In genomic region chr6:13427838-13428527, GRCh38 we compare ENCODE assay signal across 8 cellular contexts. TPM values are rescaled to one million over a fixed set of nuclear protein-coding genes. Genes with fewer than 3 reads are reported as not detected.
A peak's percentile ranks its signal among the peaks of the same experiment; 100 is the strongest.
DNase-seq lines count a peak whose midpoint lies in the region; ATAC-seq, FAIRE-seq and TF ChIP-seq lines count a peak whose summit lies in the region.

No MANE protein-coding gene starts in this region.

- peak; percentile 94 for FAIRE-seq in GM19239 (lab: Jason Lieb, UNC)

- ATAC-seq in HG03135 (IDR thresholded peaks at IDR 0.05; ENCODE audit: unreplicated experiment): peak; percentile 75
- peak; percentile 68 for ATAC-seq in activated CD4-positive, alpha-beta T cell treated with anti-CD3 and anti-CD28 coated beads for 36 hours

- peak overlapping the region; percentile 95 for H3K27ac Mint-ChIP-seq in activated CD4-positive, alpha-beta T cell treated with anti-CD3 and anti-CD28 coated beads for 36 hours
- H3K27ac Mint-ChIP-seq in endothelial cell (ENCODE audit: unreplicated experiment): peak overlapping the region; percentile 74

- no peak for DNase-seq in GM19239 (ENCODE audit: insufficient read length, low spot score)
- peak; percentile 90 for DNase-seq in activated CD4-positive, alpha-beta T cell treated with anti-CD3 and anti-CD28 coated beads for 36 hours
- no peak for DNase-seq in endothelial cell (ENCODE audit: low spot score)
- DNase-seq in stimulated activated CD4-positive, alpha-beta T cell treated with anti-CD3 and anti-CD28 coated beads, Interleukin-4, amount 100 ng/mL, for 24 hours: peak; percentile 81
- DNase-seq in HEK293T (ENCODE audit: extremely low spot score): no peak
- no peak for DNase-seq in SW 1271 (lab: John Stamatoyannopoulos, UW)
- no peak for DNase-seq in head of caudate nucleus

- peaks cover 2% of the 10 kb centered on the region for H3K36me3 Mint-ChIP-seq in activated CD4-positive, alpha-beta T cell treated with anti-CD3 and anti-CD28 coated beads for 36 hours (ENCODE audit: low read depth)
- peaks cover 4% of the 10 kb centered on the region for H3K36me3 Mint-ChIP-seq in endothelial cell (ENCODE audit: low read depth, unreplicated experiment)

- H3K4me3 Mint-ChIP-seq in activated CD4-positive, alpha-beta T cell treated with anti-CD3 and anti-CD28 coated beads for 36 hours: peak overlapping the region; percentile 58
- H3K4me3 Mint-ChIP-seq in endothelial cell (ENCODE audit: unreplicated experiment): no peak overlapping the region

- CTCF ChIA-PET in activated CD4-positive, alpha-beta T cell treated with anti-CD3 and anti-CD28 coated beads for 36 hours (lab: Charles Lee): interaction anchor here (1.0 to 2.4 kb wide), 7 partner anchors 13 to 147 kb away, joined by 3 to 12 read pairs (median 5); partner anchors contain the start of gene SIRT5
- CTCF ChIA-PET in HEK293T (lab: Yijun Ruan, JAX): interaction anchor here (0.6 kb wide), 1 partner anchor 769 kb away, joined by 4 read pairs; no protein-coding TSS in a partner anchor

- POLR2A ChIA-PET in activated CD4-positive, alpha-beta T cell treated with anti-CD3 and anti-CD28 coated beads for 36 hours (lab: Charles Lee): interaction anchor here (0.5 to 1.8 kb wide), 4 partner anchors 27 to 146 kb away, joined by 3 to 10 read pairs (median 4); partner anchors contain the start of gene SIRT5
- POLR2A ChIA-PET in HEK293T (lab: Yijun Ruan, JAX): no interaction called here

- no peaks in the 10 kb centered on the region for H3K9me3 Mint-ChIP-seq in activated CD4-positive, alpha-beta T cell treated with anti-CD3 and anti-CD28 coated beads for 36 hours (ENCODE audit: low read depth)
- no peaks in the 10 kb centered on the region for H3K9me3 Mint-ChIP-seq in endothelial cell (ENCODE audit: unreplicated experiment)

- intact Hi-C loops in activated CD4-positive, alpha-beta T cell treated with anti-CD3 and anti-CD28 coated beads for 36 hours (cut with DNase I, micrococcal nuclease): loop anchor here (1.0 to 5.0 kb wide), 9 partner anchors 26 to 283 kb away; partner anchors contain the start of genes GFOD1 (in 1 of the 2), RANBP9 (in 1 of the 2) and SIRT5 (in 1 of the 2)
- intact Hi-C loops in head of caudate nucleus (cut with DNase I): no loop called here

- peaks cover 76% of the 10 kb centered on the region for H3K4me1 Mint-ChIP-seq in activated CD4-positive, alpha-beta T cell treated with anti-CD3 and anti-CD28 coated beads for 36 hours
- H3K4me1 Mint-ChIP-seq in endothelial cell (ENCODE audit: unreplicated experiment): peaks cover 67% of the 10 kb centered on the region

- TF ChIP-seq CTCF in endothelial cell (IDR thresholded peaks at IDR 0.05; ENCODE audit: unreplicated experiment): peak; percentile 25

- H3K27me3 Mint-ChIP-seq in activated CD4-positive, alpha-beta T cell treated with anti-CD3 and anti-CD28 coated beads for 36 hours: no peaks in the 10 kb centered on the region
- peaks cover 9% of the 10 kb centered on the region for H3K27me3 Mint-ChIP-seq in endothelial cell (ENCODE audit: unreplicated experiment)

TF ChIP-seq in HEK293T, 16 proteins besides CTCF, POLR2A, EP300 and RAD21:
- TF ChIP-seq NFRKB (IDR thresholded peaks at IDR 0.05): no peak

RNA-seq across cellular contexts. Expression of gene GFOD1, which starts 59.4 kb away (rescaled TPM):
- total RNA-seq in activated CD4-positive, alpha-beta T cell treated with anti-CD3 and anti-CD28 coated beads for 36 hours: 1 to 10 TPM; 4.2 to 5.8 TPM
- 47.6 TPM for total RNA-seq in endothelial cell (ENCODE audit: unreplicated experiment)

Comparison
In these comparisons a context has a peak if more than half of its experiments do, and no peak if none do; other contexts are left out.
1. DNase-seq: peak in activated CD4-positive, alpha-beta T cell treated with anti-CD3 and anti-CD28 coated beads for 36 hours (single experiment) and stimulated activated CD4-positive, alpha-beta T cell treated with anti-CD3 and anti-CD28 coated beads, Interleukin-4, amount 100 ng/mL, for 24 hours (single experiment); none in GM19239 (single experiment), endothelial cell (single experiment), HEK293T (single experiment), SW 1271 (0 of 2) and head of caudate nucleus (0 of 42).